ENCODE assay signal across 14 cellular contexts in genomic region chr20:19026121-19026878, GRCh38.
DNase-seq lines count a peak whose midpoint lies in the region; ATAC-seq and TF ChIP-seq lines count a peak whose summit lies in the region.
"Had no signal": no experiment of that assay in that cellular context is flagged by ENCODE, and none has a peak within 500 bp of the region (broad histone marks: within the 10 kb centered on the region; RNA-seq: fewer than 3 reads in every experiment).

No MANE protein-coding gene starts in this region.

- 41% methylated on average over 13 of the region's 13 CpGs for WGBS in right cardiac atrium

- TF ChIP-seq CTCF in GM13976 (IDR thresholded peaks at IDR 0.05; ENCODE audit: borderline replicate concordance, control extremely low read depth, extremely low read depth, insufficient read depth, missing control alignments) = no peak
- no peak for TF ChIP-seq CTCF in A673 (conservative IDR thresholded peaks at IDR 0.05; ENCODE audit: low read depth, low read length)

- POLR2A ChIA-PET in A673 (lab: Charles Lee; ENCODE audit: low non-redundant PET) = no interaction called here

- no TSS peak for BruUV-seq in A673 (replicated peaks; lab: Mats Ljungman, UMichigan)

- H3K4me1 ChIP-seq in right cardiac atrium (ENCODE audit: control insufficient read depth, insufficient read depth, low read length) (peaks cover 3% of the 10 kb centered on the region), A673 (ENCODE audit: insufficient read depth, low read length, poor library complexity, severe bottlenecking) (no peaks in the 10 kb centered on the region)

- H3K36me3 ChIP-seq in A673 (ENCODE audit: insufficient read depth, low read length, poor library complexity, severe bottlenecking) = no peaks in the 10 kb centered on the region
- H3K36me3 ChIP-seq: ascending aorta had no signal

- CTCF ChIA-PET in A673 (lab: Charles Lee) = no interaction called here

- intact Hi-C loops in right cardiac atrium (cut with DNase I) = no loop called here
- intact Hi-C loops in A673 (cut with micrococcal nuclease; ENCODE audit: unreplicated experiment) = no loop called here

- H3K9me3 ChIP-seq in right cardiac atrium (ENCODE audit: control insufficient read depth, low read length) (no peaks in the 10 kb centered on the region), A673 (ENCODE audit: low read depth, low read length, poor library complexity, severe bottlenecking) (no peaks in the 10 kb centered on the region)
- H3K9me3 ChIP-seq: ascending aorta had no signal

- H3K27ac ChIP-seq in right cardiac atrium (ENCODE audit: low read length) (no peak overlapping the region), A673 (ENCODE audit: low read depth, low read length, poor library complexity, severe bottlenecking) (no peak overlapping the region)

- no peak overlapping the region for H3K4me3 ChIP-seq in right cardiac atrium (ENCODE audit: low read length)
- no peak overlapping the region for H3K4me3 ChIP-seq in A673 (ENCODE audit: low read depth, low read length, poor library complexity, severe bottlenecking)

- in situ Hi-C loops in GM13976 (cut with MboI; ENCODE audit: low sequenced_read_pairs, unreplicated experiment) = loop anchor here (25.0 kb wide), 1 partner anchor 389 kb away; no protein-coding TSS in a partner anchor

- peak; percentile 66 for DNase-seq in GM13976 (ENCODE audit: low spot score)
- DNase-seq in right cardiac atrium = peak in 1 of 3 donors; percentile 53
- DNase-seq in NCI-H1048 (lab: John Stamatoyannopoulos, UW) = no peak
- no peak for DNase-seq in mesenteric fat pad (ENCODE audit: low spot score)
- DNase-seq in A673 (ENCODE audit: low spot score) = no peak
- no peak for DNase-seq in activated gamma-delta T cell (lab: John Stamatoyannopoulos, UW)
- DNase-seq: activated CD4-positive, alpha-beta T cell treated with anti-CD3 and anti-CD28 coated beads, Interleukin-2, amount 50 U/mL, for 1 hour; COR-L47; NCI-H1105; RPMI8226 had no signal

- ATAC-seq in GM19463 (IDR thresholded peaks at IDR 0.05; ENCODE audit: unreplicated experiment) (peak; percentile 78), HG03108 (IDR thresholded peaks at IDR 0.05; ENCODE audit: unreplicated experiment) (peak; percentile 72), right cardiac atrium (peak; percentile 75 to 88)
- ATAC-seq: HCT116 had no signal

- no peaks in the 10 kb centered on the region for H3K27me3 ChIP-seq in right cardiac atrium (ENCODE audit: control insufficient read depth, insufficient read depth)
- peaks cover 10% of the 10 kb centered on the region for H3K27me3 ChIP-seq in A673 (replicated peaks; ENCODE audit: insufficient read depth, low read depth, low read length, poor library complexity)
- H3K27me3 ChIP-seq: ascending aorta had no signal
